2 cellular contexts compared by ENCODE assay signal in the genomic region with DNA sequence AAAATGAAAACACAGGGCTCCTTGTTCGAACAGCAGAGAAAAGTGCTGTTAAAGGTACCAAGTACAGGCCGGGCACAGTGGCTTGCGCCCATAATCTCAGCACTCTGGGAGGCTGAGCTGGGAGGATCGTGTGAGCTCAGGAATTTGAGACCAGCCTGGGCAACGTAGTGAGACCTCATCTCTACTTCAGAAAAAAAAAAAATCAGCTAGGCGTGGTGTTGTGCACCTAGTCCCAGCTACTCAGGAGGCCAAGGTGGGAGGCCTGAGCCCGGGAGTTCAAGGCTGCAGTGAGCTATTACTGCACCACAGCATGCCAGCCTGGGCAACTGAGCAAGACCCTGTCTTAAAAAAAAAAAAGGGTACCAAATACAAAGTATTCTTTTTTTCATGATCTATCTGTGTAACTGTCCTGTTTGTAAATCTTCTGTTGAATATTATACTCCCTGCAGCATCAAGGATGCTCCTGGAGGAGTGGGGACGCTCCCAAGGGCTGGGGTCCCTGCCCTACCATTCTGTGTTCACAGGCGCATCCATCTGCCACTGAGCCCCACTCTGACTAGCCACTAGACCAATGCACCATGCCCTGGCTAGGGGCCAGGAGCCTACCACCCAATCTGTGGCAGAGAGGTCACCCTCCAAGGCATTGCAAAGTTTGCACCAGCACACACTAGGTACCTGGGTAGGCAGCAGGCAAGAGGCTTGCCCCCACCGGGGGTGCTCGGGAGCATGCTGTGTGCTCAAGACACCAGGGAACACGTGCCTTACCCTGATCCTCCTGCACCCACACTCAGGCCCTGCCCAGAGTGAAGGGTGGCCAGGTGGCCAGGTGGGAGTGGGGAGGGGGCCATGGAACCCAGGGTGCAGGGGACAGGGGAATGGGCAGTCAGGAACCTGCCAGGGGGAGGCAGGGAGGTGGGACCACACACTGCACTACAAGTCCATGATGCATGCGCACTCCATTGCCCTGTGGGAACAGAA.
A peak's percentile ranks its signal among the peaks of the same experiment; 100 is the strongest.
TF ChIP-seq lines count a peak whose summit lies in the region.

No MANE protein-coding gene starts in this region.

TF ChIP-seq in HEK293, 187 proteins besides CTCF, POLR2A, EP300 and RAD21:
- TF ChIP-seq ZNF121 (tag by site-specific recombination; IDR thresholded peaks at IDR 0.05), result 0 out of 2 replicates have a peak, but pooled peaks have one; percentile 12
- TF ChIP-seq, protein P1, sequence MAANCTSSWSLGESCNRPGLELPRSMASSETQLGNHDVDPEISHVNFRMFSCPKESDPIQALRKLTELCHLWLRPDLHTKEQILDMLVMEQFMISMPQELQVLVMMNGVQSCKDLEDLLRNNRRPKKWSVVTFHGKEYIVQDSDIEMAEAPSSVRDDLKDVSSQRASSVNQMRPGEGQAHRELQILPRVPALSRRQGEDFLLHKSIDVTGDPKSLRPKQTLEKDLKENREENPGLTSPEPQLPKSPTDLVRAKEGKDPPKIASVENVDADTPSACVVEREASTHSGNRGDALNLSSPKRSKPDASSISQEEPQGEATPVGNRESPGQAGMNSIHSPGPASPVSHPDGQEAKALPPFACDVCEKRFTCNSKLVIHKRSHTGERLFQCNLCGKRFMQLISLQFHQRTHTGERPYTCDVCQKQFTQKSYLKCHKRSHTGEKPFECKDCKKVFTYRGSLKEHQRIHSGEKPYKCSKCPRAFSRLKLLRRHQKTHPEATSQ (tag by site-specific recombination; IDR thresholded peaks at IDR 0.05), result no peak
TF ChIP-seq in HEK293: peak in this region for 1.

TF ChIP-seq in H1, 55 proteins besides CTCF, POLR2A, EP300 and RAD21:
- TF ChIP-seq TEAD4 (IDR thresholded peaks at IDR 0.05; ENCODE audit: low read depth, low read length) (no peak), BACH1 (IDR thresholded peaks at IDR 0.05; ENCODE audit: low read length) (no peak), NANOG (IDR thresholded peaks at IDR 0.05; ENCODE audit: insufficient read depth, low read depth, low read length, poor library complexity, severe bottlenecking) (no peak), POLR2AphosphoS5 (IDR thresholded peaks at IDR 0.05; ENCODE audit: low read depth, low read length) (no peak), TCF12 (IDR thresholded peaks at IDR 0.05; ENCODE audit: low read depth, low read length) (no peak), TBP (IDR thresholded peaks at IDR 0.05; ENCODE audit: low read depth, low read length) (no peak), TAF7 (optimal IDR thresholded peaks at IDR 0.05; ENCODE audit: borderline replicate concordance, low read depth, low read length) (no peak), ASH2L (IDR thresholded peaks at IDR 0.05; ENCODE audit: low read length) (no peak), POU5F1 (IDR thresholded peaks at IDR 0.05; ENCODE audit: low read depth, low read length) (no peak), HDAC2 (IDR thresholded peaks at IDR 0.05; ENCODE audit: borderline replicate concordance in 1 of 2, low read depth in 2 of 2, low read length in 2 of 2) (no peak), SAP30 (IDR thresholded peaks at IDR 0.05; ENCODE audit: insufficient read depth, insufficient replicate concordance, low read length) (no peak), CEBPB (IDR thresholded peaks at IDR 0.05; ENCODE audit: low read depth, low read length) (no peak), CHD1 (IDR thresholded peaks at IDR 0.05; ENCODE audit: low read depth, low read length) (no peak), NRF1 (IDR thresholded peaks at IDR 0.05; ENCODE audit: low read depth, low read length) (no peak), CBX8 (IDR thresholded peaks at IDR 0.05; ENCODE audit: borderline replicate concordance, low read depth, low read length) (no peak), CHD2 (IDR thresholded peaks at IDR 0.05; ENCODE audit: low read length) (no peak), SIX5 (IDR thresholded peaks at IDR 0.05; ENCODE audit: low read depth, low read length) (no peak), SP1 (IDR thresholded peaks at IDR 0.05; ENCODE audit: low read depth, low read length) (no peak)
